8 cellular contexts compared by ENCODE assay signal in genomic region chr16:30984669-30985400, GRCh38. TPM values are rescaled to one million over a fixed set of nuclear protein-coding genes. Genes with fewer than 3 reads are reported as not detected.
DNase-seq lines count a peak whose midpoint lies in the region; ATAC-seq and TF ChIP-seq lines count a peak whose summit lies in the region.

Gene HSD3B7 (plus strand): TSS chr16:30985207. CDS start chr16:30985659, 452 bp downstream.

- in situ Hi-C loops in KBM-7 (cut with MboI; ENCODE audit: low pct_unique_long_range_greater_than_20kb, low sequenced_read_pairs) = no loop called here

- peaks cover 9% of the 10 kb centered on the region for H3K4me1 ChIP-seq in SJCRH30
- H3K4me1 ChIP-seq in gastroesophageal sphincter = peaks cover 0 to 19% (median 9%) of the 10 kb centered on the region in 3 donors
- peaks cover 3 to 38% (median 20%) of the 10 kb centered on the region in 5 donors for H3K4me1 ChIP-seq in subcutaneous abdominal adipose tissue (ENCODE audit: control insufficient read depth in 5 of 5, insufficient read depth in 5 of 5, low read length in 5 of 5)

- DNase-seq in GM10248 (ENCODE audit: extremely low spot score) (peak; percentile 92), KBM-7 (peak; percentile 85), SJCRH30 (peak; percentile 89 to 90), activated gamma-delta T cell (lab: John Stamatoyannopoulos, UW) (peak; percentile 60), nucleus accumbens (lab: John Stamatoyannopoulos, UW) (peak in 53 of 56 donors; percentile 14 to 90 (median 61))

- H3K27me3 ChIP-seq in SJCRH30 = no peaks in the 10 kb centered on the region
- H3K27me3 ChIP-seq in gastroesophageal sphincter = no peaks in the 10 kb centered on the region
- H3K27me3 ChIP-seq in subcutaneous abdominal adipose tissue (ENCODE audit: control insufficient read depth in 5 of 5, insufficient read depth in 4 of 5, low read length in 5 of 5) = no peaks in the 10 kb centered on the region

- H3K27ac ChIP-seq in SJCRH30 (peak within 1 kb of the TSS; percentile 12; the same call in 1 of the 2 replicates), gastroesophageal sphincter (peak within 1 kb of the TSS in 3 of 4 donors; percentile 68 to 80 (median 80)), subcutaneous abdominal adipose tissue (ENCODE audit: low read depth, low read length) (peak within 1 kb of the TSS; percentile 69)

- 19 to 43% methylated on average over 4 to 12 of the region's 24 CpGs for WGBS in gastroesophageal sphincter (ENCODE audit: low coverage in 1 of 2), 2 donors

- TF ChIP-seq EP300 in gastroesophageal sphincter (IDR thresholded peaks at IDR 0.05) = no peak

- peak; percentile 86 for ATAC-seq in gastroesophageal sphincter
- no peak for ATAC-seq in GM18520 (IDR thresholded peaks at IDR 0.05; ENCODE audit: unreplicated experiment)

- TF ChIP-seq POLR2A in gastroesophageal sphincter (IDR thresholded peaks at IDR 0.05) = no peak

- peak within 1 kb of the TSS in 4 of 5 donors; percentile 43 to 77 (median 59) for H3K9ac ChIP-seq in subcutaneous abdominal adipose tissue (ENCODE audit: low read length in 5 of 5)

- POLR2A ChIA-PET in GM10248 (lab: Yijun Ruan, JAX) = interaction anchor here (0.7 to 1.0 kb wide), 2 partner anchors 10 to 195 kb away, joined by 3 read pairs; partner anchors contain the start of gene FUS

- CTCF ChIA-PET in GM10248 (lab: Yijun Ruan, JAX) = interaction anchor here (0.5 to 4.7 kb wide), 50 partner anchors 9 to 889 kb away, joined by 3 to 32 read pairs (median 4); partner anchors contain the start of genes KAT8, STX4, VKORC1 and ZNF267

- TF ChIP-seq CTCF in GM10248 (IDR thresholded peaks at IDR 0.05; ENCODE audit: control extremely low read depth, extremely low read depth, low read depth, missing control alignments) = peak; percentile 89
- TF ChIP-seq CTCF in gastroesophageal sphincter (IDR thresholded peaks at IDR 0.05) = peak in 3 of 4 experiments; percentile 95 to 99 (median 97)

- no peaks in the 10 kb centered on the region for H3K9me3 ChIP-seq in SJCRH30 (replicated peaks)
- no peaks in the 10 kb centered on the region for H3K9me3 ChIP-seq in gastroesophageal sphincter
- H3K9me3 ChIP-seq in subcutaneous abdominal adipose tissue (ENCODE audit: control insufficient read depth in 5 of 5, low read length in 5 of 5) = no peaks in the 10 kb centered on the region

- H3K4me3 ChIP-seq in SJCRH30 (no peak within 1 kb of the TSS), gastroesophageal sphincter (peak within 1 kb of the TSS; percentile 11 to 54), subcutaneous abdominal adipose tissue (ENCODE audit: low read depth in 1 of 5, low read length in 5 of 5) (peak within 1 kb of the TSS; percentile 64 to 75 (median 69))

- H3K36me3 ChIP-seq in SJCRH30 (peaks cover 10% of the 10 kb centered on the region), gastroesophageal sphincter (peaks cover 0 to 64% of the 10 kb centered on the region in 2 donors), subcutaneous abdominal adipose tissue (ENCODE audit: control insufficient read depth in 5 of 5, insufficient read depth in 5 of 5, low read length in 5 of 5) (peaks cover 0 to 66% (median 50%) of the 10 kb centered on the region in 5 donors)

RNA-seq across cellular contexts. Expression of gene HSD3B7, which starts in this region (rescaled TPM):
- total RNA-seq in SJCRH30 (2014; rRNA removed; shearing (Covaris generic)) = 2.6 and 3.4 TPM in 2 replicates
- total RNA-seq in gastroesophageal sphincter = 10 to 100 TPM; 10.1 to 26.2 (median 16.0) TPM

Comparison
In these comparisons a context has a peak if more than half of its experiments do, and no peak if none do; other contexts are left out.
1. H3K27ac ChIP-seq: peak in every context shown above with its lines; median percentile 80 in gastroesophageal sphincter; 69 in subcutaneous abdominal adipose tissue; 12 in SJCRH30.